ENCODE assay signal across 8 cellular contexts in genomic region chr1:63691672-63692425, GRCh38.
DNase-seq lines count a peak whose midpoint lies in the region; ATAC-seq and TF ChIP-seq lines count a peak whose summit lies in the region.

No MANE protein-coding gene starts in this region.

- H3K9me3 Mint-ChIP-seq in T-helper 2 cell treated with Interferon-gamma antibody and Interleukin-4, amounts not matched to agents 5 μg/mL and 100 μg/mL, for 36 hours = no peaks in the 10 kb centered on the region

- DNase-seq in Right ventricle myocardium inferior (ENCODE audit: missing footprints) (no peak), cardiac septum (ENCODE audit: low spot score) (no peak), NCI-H1694 treated with DMSO at 0.1 percent for 48 hours (lab: John Stamatoyannopoulos, UW) (peak; percentile 87), erythroblast (lab: John Stamatoyannopoulos, UW) (peak; percentile 47 to 73), mucosa of gallbladder (ENCODE audit: low spot score) (peak; percentile 75), vagina (ENCODE audit: extremely low spot score in 2 of 2) (peak in 1 of 2 donors; percentile 90)
- DNase-seq in T-helper 2 cell treated with Interferon-gamma antibody and Interleukin-4, amounts not matched to agents 5 μg/mL and 100 μg/mL, for 36 hours (ENCODE audit: low spot score) = peak; percentile 11

- no peak overlapping the region for H3K4me3 Mint-ChIP-seq in T-helper 2 cell treated with Interferon-gamma antibody and Interleukin-4, amounts not matched to agents 5 μg/mL and 100 μg/mL, for 36 hours

- no peaks in the 10 kb centered on the region for H3K27me3 ChIP-seq in vagina

- intact Hi-C loops in Right ventricle myocardium inferior (cut with DNase I) (loop anchor here (1.0 to 10.0 kb wide), 3 partner anchors 353 to 551 kb away; no protein-coding TSS in a partner anchor), cardiac septum (cut with DNase I) (loop anchor here (2.0 to 5.0 kb wide), 2 partner anchors 445 to 550 kb away; no protein-coding TSS in a partner anchor), vagina (cut with DNase I) (no loop called here)

- peaks cover 6% of the 10 kb centered on the region for H3K4me1 ChIP-seq in vagina

- peak; percentile 34 to 67 (median 34) for TF ChIP-seq CTCF in vagina (IDR thresholded peaks at IDR 0.05)

- ATAC-seq in Right ventricle myocardium inferior = peak; percentile 91
- ATAC-seq in HG02588 (IDR thresholded peaks at IDR 0.05; ENCODE audit: unreplicated experiment) = peak; percentile 51

- no peaks in the 10 kb centered on the region for H3K9me3 ChIP-seq in vagina

- no peaks in the 10 kb centered on the region for H3K36me3 ChIP-seq in vagina

- H3K36me3 Mint-ChIP-seq in T-helper 2 cell treated with Interferon-gamma antibody and Interleukin-4, amounts not matched to agents 5 μg/mL and 100 μg/mL, for 36 hours (ENCODE audit: low read depth) = no peaks in the 10 kb centered on the region

- H3K4me1 Mint-ChIP-seq in T-helper 2 cell treated with Interferon-gamma antibody and Interleukin-4, amounts not matched to agents 5 μg/mL and 100 μg/mL, for 36 hours (ENCODE audit: low read depth) = peaks cover 4% of the 10 kb centered on the region

- H3K27me3 Mint-ChIP-seq in T-helper 2 cell treated with Interferon-gamma antibody and Interleukin-4, amounts not matched to agents 5 μg/mL and 100 μg/mL, for 36 hours (ENCODE audit: low read depth) = peaks cover 7% of the 10 kb centered on the region

- TF ChIP-seq POLR2A in erythroblast (IDR thresholded peaks at IDR 0.05; ENCODE audit: low read length) = no peak
- no peak for TF ChIP-seq POLR2A in vagina (IDR thresholded peaks at IDR 0.05)

- no peak overlapping the region for H3K27ac Mint-ChIP-seq in T-helper 2 cell treated with Interferon-gamma antibody and Interleukin-4, amounts not matched to agents 5 μg/mL and 100 μg/mL, for 36 hours

- H3K27ac ChIP-seq in vagina = peak overlapping the region; percentile 58

- no peak overlapping the region for H3K4me3 ChIP-seq in vagina

Comparison
In these comparisons a context has a peak if more than half of its experiments do, and no peak if none do; other contexts are left out.
1. DNase-seq: peak in NCI-H1694 treated with DMSO at 0.1 percent for 48 hours (single experiment), T-helper 2 cell treated with Interferon-gamma antibody and Interleukin-4, amounts not matched to agents 5 μg/mL and 100 μg/mL, for 36 hours (single experiment), erythroblast (2 of 2) and mucosa of gallbladder (single experiment); none in Right ventricle myocardium inferior (single experiment) and cardiac septum (single experiment).